Comparison of ENCODE assay signal across 8 cellular contexts in genomic region chr9:6584881-6585597, GRCh38.
A peak's percentile ranks its signal among the peaks of the same experiment; 100 is the strongest.
DNase-seq lines count a peak whose midpoint lies in the region; ATAC-seq, FAIRE-seq and TF ChIP-seq lines count a peak whose summit lies in the region.

No MANE protein-coding gene starts in this region.

- no peaks in the 10 kb centered on the region for H3K4me1 Mint-ChIP-seq in activated T-helper 2 cell treated with anti-CD3 and anti-CD28 coated beads, Interferon-gamma antibody, Interleukin-2, Interleukin-4, amounts not matched to agents 10 μg/mL and 5 μg/mL and 100 μg/mL, durations not matched to agents 14 hours and 24 hours and 36 hours (ENCODE audit: low read depth)

- H3K36me3 ChIP-seq in OCI-LY3 (replicated peaks; ENCODE audit: low read depth, low read length) (no peaks in the 10 kb centered on the region), endothelial cell of umbilical vein (ENCODE audit: control insufficient read depth in 2 of 2, extremely low read depth in 1 of 2, insufficient read depth in 2 of 2, low read length in 2 of 2) (no peaks in the 10 kb centered on the region), prostate gland (no peaks in the 10 kb centered on the region)

- peak; percentile 78 for FAIRE-seq in endothelial cell of umbilical vein (lab: Jason Lieb, UNC)

- H3K9me3 ChIP-seq in AG04450 (ENCODE audit: control insufficient read depth, insufficient read depth, low read length) = no peaks in the 10 kb centered on the region
- no peaks in the 10 kb centered on the region for H3K9me3 ChIP-seq in OCI-LY3 (ENCODE audit: insufficient read depth, low read length)
- no peaks in the 10 kb centered on the region for H3K9me3 ChIP-seq in endothelial cell of umbilical vein (replicated peaks; ENCODE audit: control insufficient read depth, insufficient read depth, low read length)
- H3K9me3 ChIP-seq in prostate gland = no peaks in the 10 kb centered on the region

- no peak overlapping the region for H2AFZ ChIP-seq in OCI-LY3 (ENCODE audit: low read depth, low read length)
- no peak overlapping the region for H2AFZ ChIP-seq in endothelial cell of umbilical vein (ENCODE audit: low read depth, low read length)

- H3K4me2 ChIP-seq in OCI-LY3 (ENCODE audit: low read length) = no peak overlapping the region
- H3K4me2 ChIP-seq in endothelial cell of umbilical vein (ENCODE audit: insufficient read depth, low read length) = no peak overlapping the region

- WGBS in prostate gland = 46% methylated on average over 5 of the region's 5 CpGs

- H3K9me1 ChIP-seq in endothelial cell of umbilical vein (replicated peaks; ENCODE audit: control insufficient read depth, extremely low read depth, insufficient read depth, low read length) = no peaks in the 10 kb centered on the region

- H3K4me1 ChIP-seq in OCI-LY3 (ENCODE audit: low read length) = peaks cover 41% of the 10 kb centered on the region
- H3K4me1 ChIP-seq in endothelial cell of umbilical vein (ENCODE audit: control insufficient read depth, extremely low read depth, insufficient read depth, low read length) = no peaks in the 10 kb centered on the region
- H3K4me1 ChIP-seq in prostate gland (replicated peaks) = no peaks in the 10 kb centered on the region

- TF ChIP-seq POLR2A in endothelial cell of umbilical vein (IDR thresholded peaks at IDR 0.05; ENCODE audit: low read depth, low read length) = no peak
- TF ChIP-seq POLR2A in prostate gland (IDR thresholded peaks at IDR 0.05) = no peak

- no peak overlapping the region for H3K27ac Mint-ChIP-seq in activated T-helper 2 cell treated with anti-CD3 and anti-CD28 coated beads, Interferon-gamma antibody, Interleukin-2, Interleukin-4, amounts not matched to agents 10 μg/mL and 5 μg/mL and 100 μg/mL, durations not matched to agents 14 hours and 24 hours and 36 hours

- POLR2A ChIA-PET in AG04450 (lab: Yijun Ruan, JAX) (interaction anchor here (0.6 kb wide), 1 partner anchor 96 kb away, joined by 3 read pairs; no protein-coding TSS in a partner anchor), endothelial cell of umbilical vein (lab: Charles Lee) (no interaction called here)

- H3K9me3 Mint-ChIP-seq in activated T-helper 2 cell treated with anti-CD3 and anti-CD28 coated beads, Interferon-gamma antibody, Interleukin-2, Interleukin-4, amounts not matched to agents 10 μg/mL and 5 μg/mL and 100 μg/mL, durations not matched to agents 14 hours and 24 hours and 36 hours = no peaks in the 10 kb centered on the region

- no peak overlapping the region for H3K4me3 Mint-ChIP-seq in activated T-helper 2 cell treated with anti-CD3 and anti-CD28 coated beads, Interferon-gamma antibody, Interleukin-2, Interleukin-4, amounts not matched to agents 10 μg/mL and 5 μg/mL and 100 μg/mL, durations not matched to agents 14 hours and 24 hours and 36 hours (ENCODE audit: low read depth)

- BruUV-seq in endothelial cell of umbilical vein (replicated peaks; lab: Mats Ljungman, UMichigan) = no TSS peak

- H3K4me3 ChIP-seq in AG04450 (ENCODE audit: low read depth, low read length) = no peak overlapping the region
- H3K4me3 ChIP-seq in OCI-LY3 (ENCODE audit: low read length) = no peak overlapping the region
- no peak overlapping the region for H3K4me3 ChIP-seq in endothelial cell of umbilical vein (replicated peaks in 1 of 3; ENCODE audit: insufficient read depth in 1 of 3, low read depth in 1 of 3, low read length in 3 of 3)
- H3K4me3 ChIP-seq in prostate gland = no peak overlapping the region

- peaks cover under 1% of the 10 kb centered on the region for H3K27me3 Mint-ChIP-seq in activated T-helper 2 cell treated with anti-CD3 and anti-CD28 coated beads, Interferon-gamma antibody, Interleukin-2, Interleukin-4, amounts not matched to agents 10 μg/mL and 5 μg/mL and 100 μg/mL, durations not matched to agents 14 hours and 24 hours and 36 hours (ENCODE audit: low read depth)

- H4K20me1 ChIP-seq in OCI-LY3 (ENCODE audit: insufficient read depth, low read length) (no peaks in the 10 kb centered on the region), endothelial cell of umbilical vein (replicated peaks; ENCODE audit: control insufficient read depth, extremely low read depth, insufficient read depth, low read length) (no peaks in the 10 kb centered on the region)

- H3K9ac ChIP-seq in OCI-LY3 (ENCODE audit: low read length) = no peak overlapping the region
- H3K9ac ChIP-seq in endothelial cell of umbilical vein (replicated peaks; ENCODE audit: extremely low read depth, insufficient read depth, low read length) = no peak overlapping the region

- CTCF ChIA-PET in AG04450 (lab: Charles Lee) = interaction anchor here (0.6 to 7.0 kb wide), 39 partner anchors 9 to 649 kb away, joined by 3 to 68 read pairs (median 4); no protein-coding TSS in a partner anchor
- CTCF ChIA-PET in endothelial cell of umbilical vein (lab: Charles Lee) = interaction anchor here (0.6 to 1.8 kb wide), 33 partner anchors 8 to 786 kb away, joined by 3 to 38 read pairs (median 4); no protein-coding TSS in a partner anchor

- DNase-seq in AG04450 (ENCODE audit: low read depth, low spot score) (no peak), endothelial cell of umbilical vein (ENCODE audit: low read depth, low spot score) (peak; percentile 58), prostate gland (ENCODE audit: low spot score) (no peak)
- no peak for DNase-seq in activated CD8-positive, alpha-beta memory T cell treated with anti-CD3 and anti-CD28 coated beads, Interleukin-2, amount 50 U/mL, for 4 hours
- DNase-seq in activated T-helper 2 cell treated with anti-CD3 and anti-CD28 coated beads, Interferon-gamma antibody, Interleukin-2, Interleukin-4, amounts not matched to agents 10 μg/mL and 5 μg/mL and 100 μg/mL, durations not matched to agents 14 hours and 24 hours and 36 hours (ENCODE audit: low spot score) = no peak

- H3K27me3 ChIP-seq in AG04450 (ENCODE audit: control insufficient read depth, insufficient read depth, low read length) (peaks cover 5% of the 10 kb centered on the region), OCI-LY3 (ENCODE audit: low read depth, low read length) (peaks cover 2% of the 10 kb centered on the region; the same call in 1 of the 2 replicates), endothelial cell of umbilical vein (ENCODE audit: control insufficient read depth in 2 of 2, insufficient read depth in 2 of 2, low read length in 2 of 2) (peaks cover 0 to 2% of the 10 kb centered on the region in 2 experiments), prostate gland (replicated peaks; ENCODE audit: insufficient read depth) (no peaks in the 10 kb centered on the region)

- intact Hi-C loops in endothelial cell of umbilical vein (cut with micrococcal nuclease) = loop anchor here (1.0 to 5.0 kb wide), 4 partner anchors 82 to 231 kb away; no protein-coding TSS in a partner anchor
- intact Hi-C loops in prostate gland (cut with DNase I) = no loop called here
- intact Hi-C loops in activated T-helper 2 cell treated with anti-CD3 and anti-CD28 coated beads, Interferon-gamma antibody, Interleukin-2, Interleukin-4, amounts not matched to agents 10 μg/mL and 5 μg/mL and 100 μg/mL, durations not matched to agents 14 hours and 24 hours and 36 hours (cut with micrococcal nuclease) = loop anchor here (1.0 kb wide), 1 partner anchor 82 kb away; no protein-coding TSS in a partner anchor

- no peaks in the 10 kb centered on the region for H3K36me3 Mint-ChIP-seq in activated T-helper 2 cell treated with anti-CD3 and anti-CD28 coated beads, Interferon-gamma antibody, Interleukin-2, Interleukin-4, amounts not matched to agents 10 μg/mL and 5 μg/mL and 100 μg/mL, durations not matched to agents 14 hours and 24 hours and 36 hours (ENCODE audit: low read depth)

- H3K79me2 ChIP-seq in OCI-LY3 (ENCODE audit: low read length) (no peaks in the 10 kb centered on the region), endothelial cell of umbilical vein (ENCODE audit: control insufficient read depth, insufficient read depth, low read length) (no peaks in the 10 kb centered on the region)

- H3K27ac ChIP-seq in AG04450 (ENCODE audit: low read depth, low read length) (no peak overlapping the region), OCI-LY3 (ENCODE audit: low read length) (no peak overlapping the region), endothelial cell of umbilical vein (ENCODE audit: insufficient read depth, low read depth, low read length) (no peak overlapping the region), prostate gland (no peak overlapping the region)

- dilution Hi-C loops in endothelial cell of umbilical vein (cut with MboI; ENCODE audit: extremely low pct_ligation_motif_present, low sequenced_read_pairs) = no loop called here

- TF ChIP-seq CTCF in AG04450 (IDR thresholded peaks at IDR 0.05; ENCODE audit: low read depth, low read length) (peak; percentile 46), OCI-LY3 (IDR thresholded peaks at IDR 0.05; ENCODE audit: low read depth, low read length) (peak; percentile 70), endothelial cell of umbilical vein (IDR thresholded peaks at IDR 0.05; ENCODE audit: extremely low read depth in 1 of 2, insufficient read depth in 1 of 2, low read depth in 1 of 2, low read length in 2 of 2) (peak; percentile 16 to 23), prostate gland (IDR thresholded peaks at IDR 0.05) (peak in 3 of 4 experiments; percentile 50 to 62 (median 59))

- ATAC-seq in GM18519 (IDR thresholded peaks at IDR 0.05; ENCODE audit: low FRiP score, unreplicated experiment) = peak; percentile 44
- no peak for ATAC-seq in GM21381 (IDR thresholded peaks at IDR 0.05; ENCODE audit: unreplicated experiment)

TF ChIP-seq in endothelial cell of umbilical vein, 7 proteins besides CTCF, POLR2A, EP300 and RAD21:
- TF ChIP-seq POLR2AphosphoS5 (IDR thresholded peaks at IDR 0.05; ENCODE audit: insufficient read depth, low read depth, low read length) = no peak
- TF ChIP-seq EZH2 (IDR thresholded peaks at IDR 0.05; ENCODE audit: borderline replicate concordance, low read depth, low read length, severe bottlenecking) = no peak
- no peak for TF ChIP-seq MYC (IDR thresholded peaks at IDR 0.05; ENCODE audit: low read depth, low read length)
- TF ChIP-seq GATA2 (IDR thresholded peaks at IDR 0.05; ENCODE audit: insufficient read depth, insufficient read length, low read depth, low read length) = no peak
- TF ChIP-seq JUN (IDR thresholded peaks at IDR 0.05; ENCODE audit: borderline replicate concordance, insufficient read depth, insufficient read length, low read depth) = no peak
- no peak for TF ChIP-seq MAX (IDR thresholded peaks at IDR 0.05; ENCODE audit: insufficient read depth, insufficient read length)
- TF ChIP-seq FOS (IDR thresholded peaks at IDR 0.05; ENCODE audit: borderline replicate concordance, insufficient read depth, low read length) = no peak

Comparison
In these comparisons a context has a peak if more than half of its experiments do, and no peak if none do; other contexts are left out.
1. CTCF ChIP-seq: peak in every context shown above with its lines; median percentile 70 in OCI-LY3; 59 in prostate gland; 46 in AG04450; 20 in endothelial cell of umbilical vein.